Comparison of ENCODE assay signal across 8 cellular contexts in genomic region chr15:28935316-28935715, GRCh38. TPM values are rescaled to one million over a fixed set of nuclear protein-coding genes. Genes with fewer than 3 reads are reported as not detected.
DNase-seq lines count a peak whose midpoint lies in the region; ATAC-seq and TF ChIP-seq lines count a peak whose summit lies in the region.

No MANE protein-coding gene starts in this region.

- H3K27ac ChIP-seq in CD8-positive, alpha-beta memory T cell (ENCODE audit: low read depth, low read length) = no peak overlapping the region
- no peak overlapping the region for H3K27ac ChIP-seq in psoas muscle
- H3K27ac ChIP-seq in A673 (ENCODE audit: low read depth, low read length, poor library complexity, severe bottlenecking) = no peak overlapping the region

- no TSS peak for BruUV-seq in A673 (replicated peaks; lab: Mats Ljungman, UMichigan)

- no peaks in the 10 kb centered on the region for H3K27me3 ChIP-seq in CD8-positive, alpha-beta memory T cell (ENCODE audit: insufficient read depth, low read length, poor library complexity, severe bottlenecking)
- H3K27me3 ChIP-seq in psoas muscle (ENCODE audit: insufficient read depth in 3 of 3, low read length in 2 of 3) = peaks cover 0 to 4% (median 0%) of the 10 kb centered on the region in 3 donors
- H3K27me3 ChIP-seq in A673 (replicated peaks; ENCODE audit: insufficient read depth, low read depth, low read length, poor library complexity) = no peaks in the 10 kb centered on the region

- 61 to 67% (median 63%) methylated on average over 6 of the region's 6 CpGs for WGBS in psoas muscle, 3 donors

- no peaks in the 10 kb centered on the region for H3K9me3 Mint-ChIP-seq in CD8-positive, alpha-beta memory T cell

- H3K4me3 ChIP-seq in CD8-positive, alpha-beta memory T cell (ENCODE audit: low read length) = no peak overlapping the region
- H3K4me3 ChIP-seq in mucosa of descending colon (no peak overlapping the region), psoas muscle (no peak overlapping the region), A673 (ENCODE audit: low read depth, low read length, poor library complexity, severe bottlenecking) (no peak overlapping the region)

- peaks cover 73% of the 10 kb centered on the region for H3K4me1 ChIP-seq in CD8-positive, alpha-beta memory T cell (ENCODE audit: insufficient read depth, low read length)
- H3K4me1 ChIP-seq in mucosa of descending colon (ENCODE audit: low read depth) (no peaks in the 10 kb centered on the region), psoas muscle (no peaks in the 10 kb centered on the region), A673 (ENCODE audit: insufficient read depth, low read length, poor library complexity, severe bottlenecking) (no peaks in the 10 kb centered on the region)

- CTCF ChIA-PET in CD8-positive, alpha-beta memory T cell (lab: Charles Lee) = interaction anchor here (0.6 to 4.9 kb wide), 17 partner anchors 9 to 158 kb away, joined by 3 to 31 read pairs (median 4); no protein-coding TSS in a partner anchor
- CTCF ChIA-PET in A673 (lab: Charles Lee) = no interaction called here

- H3K36me3 ChIP-seq in CD8-positive, alpha-beta memory T cell (ENCODE audit: insufficient read depth, low read length) = peaks cover 4% of the 10 kb centered on the region
- H3K36me3 ChIP-seq in mucosa of descending colon (ENCODE audit: low read depth) (no peaks in the 10 kb centered on the region), psoas muscle (ENCODE audit: insufficient read depth in 1 of 2, low read depth in 1 of 2) (no peaks in the 10 kb centered on the region), A673 (ENCODE audit: insufficient read depth, low read length, poor library complexity, severe bottlenecking) (no peaks in the 10 kb centered on the region)

- POLR2A ChIA-PET in CD8-positive, alpha-beta memory T cell (lab: Charles Lee) = interaction anchor here (0.9 kb wide), 1 partner anchor 27 kb away, joined by 3 read pairs; no protein-coding TSS in a partner anchor
- POLR2A ChIA-PET in A673 (lab: Charles Lee; ENCODE audit: low non-redundant PET) = no interaction called here

- peaks cover 0 to 4% of the 10 kb centered on the region in 2 donors for H3K27me3 Mint-ChIP-seq in CD8-positive, alpha-beta memory T cell

- DNase-seq in CD8-positive, alpha-beta memory T cell = peak in 4 of 5 donors; percentile 12 to 77 (median 50)
- peak; percentile 32 for DNase-seq in activated T-cell treated with anti-CD3 and anti-CD28 coated beads for 4 hours
- DNase-seq in mucosa of descending colon = no peak
- no peak for DNase-seq in psoas muscle
- no peak for DNase-seq in NCI-H526 treated with DMSO at 0.1 percent for 48 hours (lab: John Stamatoyannopoulos, UW)
- DNase-seq in A673 (ENCODE audit: low spot score) = no peak
- no peak for DNase-seq in NCI-H774 (lab: John Stamatoyannopoulos, UW)

- ATAC-seq in mucosa of descending colon (peak; percentile 23), psoas muscle (no peak)

- H3K9me3 ChIP-seq in CD8-positive, alpha-beta memory T cell (ENCODE audit: low read length) = no peaks in the 10 kb centered on the region
- H3K9me3 ChIP-seq in mucosa of descending colon = no peaks in the 10 kb centered on the region
- H3K9me3 ChIP-seq in psoas muscle = no peaks in the 10 kb centered on the region
- H3K9me3 ChIP-seq in A673 (ENCODE audit: low read depth, low read length, poor library complexity, severe bottlenecking) = no peaks in the 10 kb centered on the region

- H3K4me1 Mint-ChIP-seq in CD8-positive, alpha-beta memory T cell = peaks cover 47 to 82% (median 61%) of the 10 kb centered on the region in 3 donors

- TF ChIP-seq CTCF in LNCAP (IDR thresholded peaks at IDR 0.05) (peak; percentile 24; the same call in 1 of the 2 replicates), mucosa of descending colon (IDR thresholded peaks at IDR 0.05) (no peak), psoas muscle (IDR thresholded peaks at IDR 0.05) (no peak), A673 (conservative IDR thresholded peaks at IDR 0.05; ENCODE audit: low read depth, low read length) (no peak)

- H3K4me3 Mint-ChIP-seq in CD8-positive, alpha-beta memory T cell = peak overlapping the region in 5 of 7 donors; percentile 4 to 81 (median 66)

- peaks cover 0 to 21% (median 5%) of the 10 kb centered on the region in 3 donors for H3K36me3 Mint-ChIP-seq in CD8-positive, alpha-beta memory T cell

- intact Hi-C loops in mucosa of descending colon (cut with DNase I, micrococcal nuclease) = no loop called here
- intact Hi-C loops in psoas muscle (cut with DNase I) = no loop called here
- intact Hi-C loops in A673 (cut with micrococcal nuclease; ENCODE audit: unreplicated experiment) = no loop called here

- peak overlapping the region in 6 of 8 donors; percentile 1 to 93 (median 78) for H3K27ac Mint-ChIP-seq in CD8-positive, alpha-beta memory T cell

RNA-seq across cellular contexts. Expression of gene APBA2, which starts 49.5 kb away (rescaled TPM):
- 10 to 100 TPM; 15.7 to 18.0 TPM for total RNA-seq in CD8-positive, alpha-beta memory T cell
- polyA plus RNA-seq in CD8-positive, alpha-beta memory T cell = 38.8 TPM
- 1 to 10 TPM in 2 of 3 donors, under 1 TPM in 1; 0.69 to 2.0 (median 1.2) TPM for total RNA-seq in mucosa of descending colon
- total RNA-seq in psoas muscle = under 1 TPM in 2 of 4 donors, not detected in 2; 0.19 to 0.36 TPM
- under 1 TPM; 0.06 to 0.08 (median 0.08) TPM for polyA plus RNA-seq in psoas muscle
- total RNA-seq in A673 (2021) = 11.7 and 12.9 TPM in 2 replicates

Comparison
In these comparisons a context has a peak if more than half of its experiments do, and no peak if none do; other contexts are left out.
1. DNase-seq: peak in CD8-positive, alpha-beta memory T cell (4 of 5) and activated T-cell treated with anti-CD3 and anti-CD28 coated beads for 4 hours (single experiment); none in mucosa of descending colon (0 of 3), psoas muscle (0 of 2), NCI-H526 treated with DMSO at 0.1 percent for 48 hours (single experiment), A673 (single experiment) and NCI-H774 (single experiment).